Comparison of ENCODE assay signal across 1 cellular context in the genomic region with DNA sequence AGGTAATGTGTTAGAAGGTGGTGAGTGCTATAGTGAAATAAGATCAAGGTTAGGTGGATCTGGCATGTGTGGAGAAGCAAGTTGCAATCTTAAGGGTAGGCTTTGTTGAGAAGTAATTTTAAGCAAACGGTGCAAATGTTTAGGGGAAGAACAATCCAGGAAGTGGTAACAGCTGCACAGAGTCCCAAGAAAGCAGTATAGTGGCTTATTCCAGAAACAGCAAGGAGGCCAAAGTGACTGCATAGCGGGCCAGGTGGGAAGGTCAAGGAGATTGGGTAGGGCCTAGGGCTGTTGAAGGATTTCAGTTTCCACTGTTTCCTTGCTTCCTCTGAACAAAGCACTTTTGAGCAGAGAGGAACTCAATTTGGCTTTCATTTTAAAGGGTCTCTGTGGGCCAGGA.
TF ChIP-seq lines count a peak whose summit lies in the region.

No MANE protein-coding gene starts in this region.

TF ChIP-seq in GM23338, 12 proteins besides CTCF, POLR2A, EP300 and RAD21:
- TF ChIP-seq ZNF331 (CRISPR knock-in tag; IDR thresholded peaks at IDR 0.05; ENCODE audit: low read depth) = no peak
- TF ChIP-seq ZNF462 (CRISPR knock-in tag; IDR thresholded peaks at IDR 0.05) = no peak
- TF ChIP-seq EZH2 (IDR thresholded peaks at IDR 0.05; ENCODE audit: low read depth, unreplicated experiment) = no peak
- no peak for TF ChIP-seq JUNB (IDR thresholded peaks at IDR 0.05; ENCODE audit: unreplicated experiment)
- TF ChIP-seq POLR2AphosphoS5 (IDR thresholded peaks at IDR 0.05; ENCODE audit: low read depth) = no peak
- TF ChIP-seq, protein P1, sequence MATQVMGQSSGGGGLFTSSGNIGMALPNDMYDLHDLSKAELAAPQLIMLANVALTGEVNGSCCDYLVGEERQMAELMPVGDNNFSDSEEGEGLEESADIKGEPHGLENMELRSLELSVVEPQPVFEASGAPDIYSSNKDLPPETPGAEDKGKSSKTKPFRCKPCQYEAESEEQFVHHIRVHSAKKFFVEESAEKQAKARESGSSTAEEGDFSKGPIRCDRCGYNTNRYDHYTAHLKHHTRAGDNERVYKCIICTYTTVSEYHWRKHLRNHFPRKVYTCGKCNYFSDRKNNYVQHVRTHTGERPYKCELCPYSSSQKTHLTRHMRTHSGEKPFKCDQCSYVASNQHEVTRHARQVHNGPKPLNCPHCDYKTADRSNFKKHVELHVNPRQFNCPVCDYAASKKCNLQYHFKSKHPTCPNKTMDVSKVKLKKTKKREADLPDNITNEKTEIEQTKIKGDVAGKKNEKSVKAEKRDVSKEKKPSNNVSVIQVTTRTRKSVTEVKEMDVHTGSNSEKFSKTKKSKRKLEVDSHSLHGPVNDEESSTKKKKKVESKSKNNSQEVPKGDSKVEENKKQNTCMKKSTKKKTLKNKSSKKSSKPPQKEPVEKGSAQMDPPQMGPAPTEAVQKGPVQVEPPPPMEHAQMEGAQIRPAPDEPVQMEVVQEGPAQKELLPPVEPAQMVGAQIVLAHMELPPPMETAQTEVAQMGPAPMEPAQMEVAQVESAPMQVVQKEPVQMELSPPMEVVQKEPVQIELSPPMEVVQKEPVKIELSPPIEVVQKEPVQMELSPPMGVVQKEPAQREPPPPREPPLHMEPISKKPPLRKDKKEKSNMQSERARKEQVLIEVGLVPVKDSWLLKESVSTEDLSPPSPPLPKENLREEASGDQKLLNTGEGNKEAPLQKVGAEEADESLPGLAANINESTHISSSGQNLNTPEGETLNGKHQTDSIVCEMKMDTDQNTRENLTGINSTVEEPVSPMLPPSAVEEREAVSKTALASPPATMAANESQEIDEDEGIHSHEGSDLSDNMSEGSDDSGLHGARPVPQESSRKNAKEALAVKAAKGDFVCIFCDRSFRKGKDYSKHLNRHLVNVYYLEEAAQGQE (IDR thresholded peaks at IDR 0.05; ENCODE audit: unreplicated experiment) = no peak
- TF ChIP-seq STAT1 (IDR thresholded peaks at IDR 0.05; ENCODE audit: unreplicated experiment) = no peak
- TF ChIP-seq NANOG (IDR thresholded peaks at IDR 0.05; ENCODE audit: borderline replicate concordance) = no peak
- TF ChIP-seq CREB1 (CRISPR knock-in tag; IDR thresholded peaks at IDR 0.05; ENCODE audit: low read depth) = no peak
- no peak for TF ChIP-seq ZNF114 (CRISPR knock-in tag; IDR thresholded peaks at IDR 0.05)
- no peak for TF ChIP-seq ETS1 (IDR thresholded peaks at IDR 0.05)
- TF ChIP-seq EZH2phosphoT487 (IDR thresholded peaks at IDR 0.05; ENCODE audit: unreplicated experiment) = no peak
